ENCODE assay signal across 1 cellular context in genomic region chr20:57717797-57718196, GRCh38.
TF ChIP-seq lines count a peak whose summit lies in the region.

No MANE protein-coding gene starts in this region.

TF ChIP-seq in IMR-90, 13 proteins besides CTCF, POLR2A, EP300 and RAD21:
- TF ChIP-seq MAZ (IDR thresholded peaks at IDR 0.05; ENCODE audit: borderline replicate concordance, low read depth, low read length): no peak
- TF ChIP-seq MAFK (IDR thresholded peaks at IDR 0.05; ENCODE audit: low read depth, low read length): no peak
- TF ChIP-seq RFX5 (IDR thresholded peaks at IDR 0.05; ENCODE audit: low read depth, low read length): no peak
- no peak for TF ChIP-seq ELK1 (IDR thresholded peaks at IDR 0.05; ENCODE audit: borderline replicate concordance, low read depth, low read length)
- TF ChIP-seq CEBPB (IDR thresholded peaks at IDR 0.05; ENCODE audit: low read depth, low read length): no peak
- TF ChIP-seq RCOR1 (IDR thresholded peaks at IDR 0.05; ENCODE audit: insufficient replicate concordance, low read length): no peak
- no peak for TF ChIP-seq USF2 (IDR thresholded peaks at IDR 0.05; ENCODE audit: low read depth, low read length)
- no peak for TF ChIP-seq CHD1 (IDR thresholded peaks at IDR 0.05; ENCODE audit: low read depth, low read length)
- no peak for TF ChIP-seq SMC3 (IDR thresholded peaks at IDR 0.05; ENCODE audit: low read depth, low read length)
- no peak for TF ChIP-seq MXI1 (IDR thresholded peaks at IDR 0.05; ENCODE audit: borderline replicate concordance, low read depth, low read length)
- no peak for TF ChIP-seq NFE2L2 (IDR thresholded peaks at IDR 0.05; ENCODE audit: low read depth, low read length)
- TF ChIP-seq FOS (IDR thresholded peaks at IDR 0.05; ENCODE audit: low read depth, low read length): no peak
- TF ChIP-seq BHLHE40 (IDR thresholded peaks at IDR 0.05; ENCODE audit: low read depth, low read length): no peak
